2 cellular contexts compared by ENCODE assay signal in the genomic region with DNA sequence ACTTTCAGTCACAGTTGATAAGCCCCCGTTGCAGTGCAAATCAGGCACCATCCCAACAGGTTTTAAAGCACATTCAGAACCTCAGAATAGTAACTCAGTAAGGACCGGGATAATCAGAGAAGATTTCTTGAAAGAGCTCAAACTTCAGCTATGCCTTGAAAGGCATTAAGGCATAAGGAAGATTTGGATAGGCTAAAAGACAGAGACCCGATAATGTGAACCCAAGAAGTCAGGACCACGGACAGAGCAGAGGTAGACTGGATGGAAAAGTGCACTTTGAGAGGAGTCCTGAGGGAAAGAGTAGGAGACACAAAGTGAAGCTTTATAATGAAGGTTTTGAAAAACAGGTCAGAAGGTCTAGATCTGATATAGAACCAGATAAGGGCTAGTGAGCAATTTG.
A peak's percentile ranks its signal among the peaks of the same experiment; 100 is the strongest.
TF ChIP-seq lines count a peak whose summit lies in the region.

No MANE protein-coding gene starts in this region.

TF ChIP-seq in GM12878, 131 proteins besides CTCF, POLR2A, EP300 and RAD21:
- TF ChIP-seq, protein P1, sequence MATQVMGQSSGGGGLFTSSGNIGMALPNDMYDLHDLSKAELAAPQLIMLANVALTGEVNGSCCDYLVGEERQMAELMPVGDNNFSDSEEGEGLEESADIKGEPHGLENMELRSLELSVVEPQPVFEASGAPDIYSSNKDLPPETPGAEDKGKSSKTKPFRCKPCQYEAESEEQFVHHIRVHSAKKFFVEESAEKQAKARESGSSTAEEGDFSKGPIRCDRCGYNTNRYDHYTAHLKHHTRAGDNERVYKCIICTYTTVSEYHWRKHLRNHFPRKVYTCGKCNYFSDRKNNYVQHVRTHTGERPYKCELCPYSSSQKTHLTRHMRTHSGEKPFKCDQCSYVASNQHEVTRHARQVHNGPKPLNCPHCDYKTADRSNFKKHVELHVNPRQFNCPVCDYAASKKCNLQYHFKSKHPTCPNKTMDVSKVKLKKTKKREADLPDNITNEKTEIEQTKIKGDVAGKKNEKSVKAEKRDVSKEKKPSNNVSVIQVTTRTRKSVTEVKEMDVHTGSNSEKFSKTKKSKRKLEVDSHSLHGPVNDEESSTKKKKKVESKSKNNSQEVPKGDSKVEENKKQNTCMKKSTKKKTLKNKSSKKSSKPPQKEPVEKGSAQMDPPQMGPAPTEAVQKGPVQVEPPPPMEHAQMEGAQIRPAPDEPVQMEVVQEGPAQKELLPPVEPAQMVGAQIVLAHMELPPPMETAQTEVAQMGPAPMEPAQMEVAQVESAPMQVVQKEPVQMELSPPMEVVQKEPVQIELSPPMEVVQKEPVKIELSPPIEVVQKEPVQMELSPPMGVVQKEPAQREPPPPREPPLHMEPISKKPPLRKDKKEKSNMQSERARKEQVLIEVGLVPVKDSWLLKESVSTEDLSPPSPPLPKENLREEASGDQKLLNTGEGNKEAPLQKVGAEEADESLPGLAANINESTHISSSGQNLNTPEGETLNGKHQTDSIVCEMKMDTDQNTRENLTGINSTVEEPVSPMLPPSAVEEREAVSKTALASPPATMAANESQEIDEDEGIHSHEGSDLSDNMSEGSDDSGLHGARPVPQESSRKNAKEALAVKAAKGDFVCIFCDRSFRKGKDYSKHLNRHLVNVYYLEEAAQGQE (IDR thresholded peaks at IDR 0.05; ENCODE audit: low read depth, low read length), result peak; percentile 90
- TF ChIP-seq NRF1 (conservative IDR thresholded peaks at IDR 0.05; ENCODE audit: low read depth, low read length), result no peak

TF ChIP-seq in liver, 16 proteins besides CTCF, POLR2A, EP300 and RAD21 (continued from another document):
- TF ChIP-seq, protein P2, sequence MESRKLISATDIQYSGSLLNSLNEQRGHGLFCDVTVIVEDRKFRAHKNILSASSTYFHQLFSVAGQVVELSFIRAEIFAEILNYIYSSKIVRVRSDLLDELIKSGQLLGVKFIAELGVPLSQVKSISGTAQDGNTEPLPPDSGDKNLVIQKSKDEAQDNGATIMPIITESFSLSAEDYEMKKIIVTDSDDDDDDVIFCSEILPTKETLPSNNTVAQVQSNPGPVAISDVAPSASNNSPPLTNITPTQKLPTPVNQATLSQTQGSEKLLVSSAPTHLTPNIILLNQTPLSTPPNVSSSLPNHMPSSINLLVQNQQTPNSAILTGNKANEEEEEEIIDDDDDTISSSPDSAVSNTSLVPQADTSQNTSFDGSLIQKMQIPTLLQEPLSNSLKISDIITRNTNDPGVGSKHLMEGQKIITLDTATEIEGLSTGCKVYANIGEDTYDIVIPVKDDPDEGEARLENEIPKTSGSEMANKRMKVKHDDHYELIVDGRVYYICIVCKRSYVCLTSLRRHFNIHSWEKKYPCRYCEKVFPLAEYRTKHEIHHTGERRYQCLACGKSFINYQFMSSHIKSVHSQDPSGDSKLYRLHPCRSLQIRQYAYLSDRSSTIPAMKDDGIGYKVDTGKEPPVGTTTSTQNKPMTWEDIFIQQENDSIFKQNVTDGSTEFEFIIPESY (IDR thresholded peaks at IDR 0.05), result no peak
- no peak for TF ChIP-seq TAF1 (conservative IDR thresholded peaks at IDR 0.05)
- TF ChIP-seq NR2F2 (IDR thresholded peaks at IDR 0.05), result no peak
- TF ChIP-seq, protein P1 (IDR thresholded peaks at IDR 0.05), result peak; percentile 97
